Comparison of ENCODE assay signal across 8 cellular contexts in genomic region chr1:211323156-211324063, GRCh38. TPM values are rescaled to one million over a fixed set of nuclear protein-coding genes. Genes with fewer than 3 reads are reported as not detected.
DNase-seq lines count a peak whose midpoint lies in the region; ATAC-seq, FAIRE-seq and TF ChIP-seq lines count a peak whose summit lies in the region.

No MANE protein-coding gene starts in this region.

- H3K36me3 ChIP-seq in cardiac muscle cell: no peaks in the 10 kb centered on the region
- H3K36me3 ChIP-seq in keratinocyte (ENCODE audit: control insufficient read depth in 2 of 2, extremely low read depth in 1 of 2, insufficient read depth in 2 of 2, low read length in 2 of 2): no peaks in the 10 kb centered on the region

- H3K9me1 ChIP-seq in keratinocyte (ENCODE audit: control insufficient read depth, extremely low read depth, insufficient read depth, low read length): no peaks in the 10 kb centered on the region

- POLR2A ChIA-PET in T-cell (lab: Charles Lee): no interaction called here

- DNase-seq in cardiac muscle cell (ENCODE audit: low read depth in 1 of 2, low spot score in 1 of 2): peak; percentile 70 to 73
- DNase-seq in cardiac septum (ENCODE audit: low spot score): no peak
- DNase-seq in NCI-H1092 (lab: John Stamatoyannopoulos, UW): peak; percentile 48
- DNase-seq in T-cell: peak; percentile 29 to 72 (median 58)
- peak; percentile 37 for DNase-seq in astrocyte of the cerebellum (ENCODE audit: low read depth)
- DNase-seq in keratinocyte (ENCODE audit: low read depth, low spot score): no peak
- peak; percentile 45 to 69 for DNase-seq in stimulated activated CD4-positive, alpha-beta T cell treated with anti-CD3 and anti-CD28 coated beads, Interleukin-4, amount 100 ng/mL, for 4 hours

- H3K9me3 Mint-ChIP-seq in T-cell: no peaks in the 10 kb centered on the region

- H3K27me3 Mint-ChIP-seq in T-cell: no peaks in the 10 kb centered on the region

- H3K27ac ChIP-seq in cardiac muscle cell: no peak overlapping the region
- no peak overlapping the region for H3K27ac ChIP-seq in keratinocyte (ENCODE audit: control insufficient read depth, insufficient read depth, low read length)

- no peak overlapping the region for H3K27ac Mint-ChIP-seq in T-cell

- no peaks in the 10 kb centered on the region for H3K4me1 ChIP-seq in cardiac muscle cell (ENCODE audit: low read depth)
- peaks cover 7% of the 10 kb centered on the region for H3K4me1 ChIP-seq in keratinocyte (ENCODE audit: control insufficient read depth, extremely low read depth, insufficient read depth, low read length)

- no peaks in the 10 kb centered on the region for H4K20me1 ChIP-seq in keratinocyte (ENCODE audit: control insufficient read depth, extremely low read depth, insufficient read depth, low read length)

- no peak overlapping the region for H3K9ac ChIP-seq in keratinocyte (ENCODE audit: control insufficient read depth, extremely low read depth, insufficient read depth, low read length)

- CTCF ChIA-PET in T-cell (lab: Charles Lee): interaction anchor here (0.5 to 3.9 kb wide), 36 partner anchors 9 to 1691 kb away, joined by 3 to 34 read pairs (median 3); partner anchors contain the start of gene SLC30A1 (in 1 of the 2)

- H3K27me3 ChIP-seq in cardiac muscle cell (no peaks in the 10 kb centered on the region), keratinocyte (ENCODE audit: control insufficient read depth, extremely low read depth, insufficient read depth, low read length) (no peaks in the 10 kb centered on the region)

- ATAC-seq in HG02642 (IDR thresholded peaks at IDR 0.05; ENCODE audit: poor library complexity, unreplicated experiment): peak; percentile 55
- ATAC-seq in T-cell (replicated peaks in 1 of 4): peak; percentile 60 to 73 (median 64)

- H3K36me3 Mint-ChIP-seq in T-cell: no peaks in the 10 kb centered on the region

- H2AFZ ChIP-seq in keratinocyte (ENCODE audit: control insufficient read depth, low read length): no peak overlapping the region

- dilution Hi-C loops in keratinocyte (cut with MboI; ENCODE audit: extremely low pct_ligation_motif_present, low sequenced_read_pairs): no loop called here

- peak; percentile 74 for FAIRE-seq in keratinocyte (lab: Jason Lieb, UNC)

- TF ChIP-seq CTCF in cardiac muscle cell (IDR thresholded peaks at IDR 0.05; ENCODE audit: low read depth, low read length) (peak; percentile 92), astrocyte of the cerebellum (IDR thresholded peaks at IDR 0.05; ENCODE audit: low read depth, low read length, missing control alignments) (peak; percentile 95), keratinocyte (optimal IDR thresholded peaks at IDR 0.05 in 1 of 3, IDR thresholded peaks at IDR 0.05 in 1 of 3, conservative IDR thresholded peaks at IDR 0.05 in 1 of 3; ENCODE audit: extremely low read depth in 1 of 3, insufficient read depth in 2 of 3, low read length in 3 of 3) (peak; percentile 84 to 97 (median 91))

- no peak overlapping the region for H3K4me3 Mint-ChIP-seq in T-cell

- H3K9me3 ChIP-seq in cardiac muscle cell (ENCODE audit: low read depth) (no peaks in the 10 kb centered on the region), keratinocyte (ENCODE audit: control insufficient read depth, low read depth, low read length) (no peaks in the 10 kb centered on the region)

- H3K4me3 ChIP-seq in cardiac muscle cell (no peak overlapping the region), astrocyte of the cerebellum (ENCODE audit: low read depth, low read length) (no peak overlapping the region), keratinocyte (ENCODE audit: control insufficient read depth in 2 of 3, extremely low read depth in 1 of 3, insufficient read depth in 2 of 3, low read depth in 1 of 3, low read length in 3 of 3) (no peak overlapping the region)

- in situ Hi-C loops in astrocyte of the cerebellum (cut with HindIII; ENCODE audit: low sequenced_read_pairs): no loop called here

- no peaks in the 10 kb centered on the region for H3K79me2 ChIP-seq in keratinocyte (ENCODE audit: control insufficient read depth, insufficient read depth, low read length)

- H3K4me1 Mint-ChIP-seq in T-cell: peaks cover 30 to 42% (median 35%) of the 10 kb centered on the region in 3 donors

- intact Hi-C loops in cardiac septum (cut with DNase I): loop anchor here (2.0 to 10.0 kb wide), 2 partner anchors 59 to 331 kb away; no protein-coding TSS in a partner anchor

- H3K4me2 ChIP-seq in keratinocyte (ENCODE audit: control insufficient read depth, extremely low read depth, insufficient read depth, low read depth, low read length): no peak overlapping the region

RNA-seq across cellular contexts. Expression of gene TRAF5, which starts 3.2 kb away (rescaled TPM):
- 2.8 and 8.7 TPM in 2 replicates for total RNA-seq in cardiac muscle cell
- 3.9 and 8.0 TPM in 2 replicates for polyA plus RNA-seq in cardiac muscle cell
- total RNA-seq in cardiac septum: 4.2 TPM
- total RNA-seq in T-cell: 10 to 100 TPM; 49.5 to 64.5 (median 57.2) TPM
- polyA plus RNA-seq in keratinocyte: 1.6 to 2.1 TPM (median 1.8 TPM) in 3 replicates
- 0.19 TPM for polyA plus RNA-seq in keratinocyte (2011; ENCODE audit: low read depth)
- polyA plus RNA-seq in keratinocyte (2011; cell fraction: cytosol; rRNA removed): 0.52 and 0.69 TPM in 2 replicates
- polyA plus RNA-seq in keratinocyte (2011; cell fraction: nucleus; rRNA removed): 4.7 and 5.7 TPM in 2 replicates
- polyA plus RNA-seq in keratinocyte (2012; ENCODE audit: low replicate concordance): 0.20 and 0.93 TPM in 2 replicates
- 0.30 to 1.5 TPM (median 0.99 TPM) in 3 replicates for polyA minus RNA-seq in keratinocyte
- not detected for polyA minus RNA-seq in keratinocyte (2011; cell fraction: cytosol; rRNA and poly(A)+ RNA removed)
- 0.95 and 3.0 TPM in 2 replicates for polyA minus RNA-seq in keratinocyte (2011; cell fraction: nucleus; rRNA and poly(A)+ RNA removed)

Comparison
In these comparisons a context has a peak if more than half of its experiments do, and no peak if none do; other contexts are left out.
1. DNase-seq: peak in cardiac muscle cell (2 of 2), NCI-H1092 (single experiment), T-cell (34 of 34), astrocyte of the cerebellum (single experiment) and stimulated activated CD4-positive, alpha-beta T cell treated with anti-CD3 and anti-CD28 coated beads, Interleukin-4, amount 100 ng/mL, for 4 hours (2 of 2); none in cardiac septum (single experiment) and keratinocyte (single experiment).
2. Peak in every context shown above with its lines, with median percentiles within 50 percentile points of each other: CTCF ChIP-seq.